Comparison of ENCODE assay signal across 21 cellular contexts in genomic region chr1:32137111-32137510, GRCh38.
"Had no signal": no experiment of that assay in that cellular context is flagged by ENCODE, and none has a peak within 500 bp of the region (broad histone marks: within the 10 kb centered on the region; RNA-seq: fewer than 3 reads in every experiment).

No MANE protein-coding gene starts in this region.

- H3K27ac ChIP-seq: HL-60, KMS-11 had no signal

- DNase-seq: Kasumi-1, MM.1S, NCI-H1092 treated with DMSO at 0.1 percent for 48 hours, NCI-H1436, NCI-H187, NCI-H2029, NCI-H2081 treated with DMSO at 0.1 percent for 48 hours, NCI-H2171, NCI-H226, NCI-H446, NCI-H510A, NCI-H524 treated with DMSO at 0.1 percent for 48 hours, NCI-H69, NCI-H774, Right ventricle myocardium superior, RPMI8226, SK-N-SH had no signal

- H3K9me3 ChIP-seq: SK-N-SH had no signal

- H3K4me3 ChIP-seq: K562 had no signal

- H3K27ac Mint-ChIP-seq: IgD-negative memory B cell had no signal

- H3K27me3 Mint-ChIP-seq: IgD-negative memory B cell had no signal

- H3K9me3 Mint-ChIP-seq: IgD-negative memory B cell had no signal

- ATAC-seq: K562 had no signal
